Comparison of ENCODE assay signal across 10 cellular contexts in genomic region chr12:57135487-57135886, GRCh38. TPM values are rescaled to one million over a fixed set of nuclear protein-coding genes. Genes with fewer than 3 reads are reported as not detected.
A peak's percentile ranks its signal among the peaks of the same experiment; 100 is the strongest.
DNase-seq lines count a peak whose midpoint lies in the region; ATAC-seq and TF ChIP-seq lines count a peak whose summit lies in the region.
"Had no signal": no experiment of that assay in that cellular context is flagged by ENCODE, and none has a peak within 500 bp of the region (broad histone marks: within the 10 kb centered on the region; RNA-seq: fewer than 3 reads in every experiment).

No MANE protein-coding gene starts in this region.

- no peaks in the 10 kb centered on the region for H3K36me3 Mint-ChIP-seq in activated CD4-positive, alpha-beta T cell treated with anti-CD3 and anti-CD28 coated beads, Interleukin-2, amount 10 ng/mL, durations not matched to agents 24 days and 14 days (ENCODE audit: low read depth)
- H3K36me3 Mint-ChIP-seq: naive thymus-derived CD8-positive, alpha-beta T cell had no signal

- WGBS in smooth muscle cell (ENCODE audit: low lambda C conversion rate): 12% methylated on average over 5 of the region's 5 CpGs

- no peak overlapping the region for H2AFZ ChIP-seq in smooth muscle cell (ENCODE audit: low read depth)

- no peaks in the 10 kb centered on the region for H3K4me1 Mint-ChIP-seq in activated CD4-positive, alpha-beta T cell treated with anti-CD3 and anti-CD28 coated beads, Interleukin-2, amount 10 ng/mL, durations not matched to agents 24 days and 14 days

- peak overlapping the region; percentile 90 to 99 for H3K27ac ChIP-seq in coronary artery
- H3K27ac ChIP-seq in layer of hippocampus (ENCODE audit: low read depth, low read length): peak overlapping the region; percentile 86
- peak overlapping the region; percentile 92 for H3K27ac ChIP-seq in smooth muscle cell (ENCODE audit: low read depth)

- H3K9me3 Mint-ChIP-seq in activated CD4-positive, alpha-beta T cell treated with anti-CD3 and anti-CD28 coated beads, Interleukin-2, amount 10 ng/mL, durations not matched to agents 24 days and 14 days: no peaks in the 10 kb centered on the region
- H3K9me3 Mint-ChIP-seq: naive thymus-derived CD8-positive, alpha-beta T cell had no signal

- H3K27me3 Mint-ChIP-seq in activated CD4-positive, alpha-beta T cell treated with anti-CD3 and anti-CD28 coated beads, Interleukin-2, amount 10 ng/mL, durations not matched to agents 24 days and 14 days: peaks cover 21% of the 10 kb centered on the region

- TF ChIP-seq CTCF in coronary artery (IDR thresholded peaks at IDR 0.05) (no peak), smooth muscle cell (IDR thresholded peaks at IDR 0.05; ENCODE audit: borderline replicate concordance, insufficient read depth, poor library complexity, severe bottlenecking) (no peak)

- H3K9me3 ChIP-seq in smooth muscle cell (replicated peaks; ENCODE audit: low read depth): no peaks in the 10 kb centered on the region

- H3K27ac Mint-ChIP-seq in activated CD4-positive, alpha-beta T cell treated with anti-CD3 and anti-CD28 coated beads, Interleukin-2, amount 10 ng/mL, durations not matched to agents 24 days and 14 days: no peak overlapping the region
- H3K27ac Mint-ChIP-seq: naive thymus-derived CD8-positive, alpha-beta T cell had no signal

- no peaks in the 10 kb centered on the region for H3K36me3 ChIP-seq in smooth muscle cell (ENCODE audit: low read depth)

- no peak for ATAC-seq in HG03196 (IDR thresholded peaks at IDR 0.05; ENCODE audit: unreplicated experiment)
- no peak for ATAC-seq in HG02571 (IDR thresholded peaks at IDR 0.05; ENCODE audit: unreplicated experiment)
- no peak for ATAC-seq in GM21619 (IDR thresholded peaks at IDR 0.05; ENCODE audit: unreplicated experiment)
- ATAC-seq: naive thymus-derived CD8-positive, alpha-beta T cell had no signal

- no peak overlapping the region for H3K9ac ChIP-seq in smooth muscle cell (ENCODE audit: low read depth)

- peaks cover 42% of the 10 kb centered on the region for H3K4me1 ChIP-seq in smooth muscle cell (ENCODE audit: low read depth)

- DNase-seq in HCEC 1CT (peak; percentile 23), coronary artery (ENCODE audit: low spot score) (no peak), smooth muscle cell (lab: John Stamatoyannopoulos, UW; ENCODE audit: unreplicated experiment) (no peak)
- DNase-seq in activated CD4-positive, alpha-beta T cell treated with anti-CD3 and anti-CD28 coated beads, Interleukin-2, amount 10 ng/mL, durations not matched to agents 24 days and 14 days: no peak
- DNase-seq: NCI-H1694 treated with DMSO at 0.1 percent for 48 hours had no signal

- peaks cover 78% of the 10 kb centered on the region for H3K79me2 ChIP-seq in smooth muscle cell (ENCODE audit: low read depth)

- H3F3A ChIP-seq in smooth muscle cell (ENCODE audit: low read depth): peaks cover 9% of the 10 kb centered on the region

- no peak overlapping the region for H3K4me3 Mint-ChIP-seq in activated CD4-positive, alpha-beta T cell treated with anti-CD3 and anti-CD28 coated beads, Interleukin-2, amount 10 ng/mL, durations not matched to agents 24 days and 14 days
- H3K4me3 Mint-ChIP-seq: naive thymus-derived CD8-positive, alpha-beta T cell had no signal

- H3K4me2 ChIP-seq in smooth muscle cell: peak overlapping the region; percentile 27

- intact Hi-C loops in activated CD4-positive, alpha-beta T cell treated with anti-CD3 and anti-CD28 coated beads, Interleukin-2, amount 10 ng/mL, durations not matched to agents 24 days and 14 days (cut with micrococcal nuclease): no loop called here

- H3K4me3 ChIP-seq in coronary artery (peak overlapping the region; percentile 63), smooth muscle cell (no peak overlapping the region)

- H4K20me1 ChIP-seq in smooth muscle cell (ENCODE audit: low read depth): peaks cover 100% of the 10 kb centered on the region

- H3K27me3 ChIP-seq in layer of hippocampus (ENCODE audit: control insufficient read depth, insufficient read depth, low read length) (no peaks in the 10 kb centered on the region), smooth muscle cell (ENCODE audit: low read depth) (no peaks in the 10 kb centered on the region)

RNA-seq across cellular contexts. Expression of gene LRP1, which starts 7.2 kb away (rescaled TPM):
- 80.3 and 95.4 TPM in 2 replicates for total RNA-seq in smooth muscle cell
- polyA plus RNA-seq in smooth muscle cell: 75.3 and 83.1 TPM in 2 replicates
- 0.28 and 0.93 TPM in 2 replicates for total RNA-seq in activated CD4-positive, alpha-beta T cell treated with anti-CD3 and anti-CD28 coated beads, Interleukin-2, amount 10 ng/mL, durations not matched to agents 24 days and 14 days

RNA-seq across cellular contexts. Expression of gene LRP1-AS, which starts 11.9 kb away (rescaled TPM):
- not detected in 2 replicates for total RNA-seq in smooth muscle cell
- not detected in 2 replicates for polyA plus RNA-seq in smooth muscle cell
- not detected in 2 replicates for total RNA-seq in activated CD4-positive, alpha-beta T cell treated with anti-CD3 and anti-CD28 coated beads, Interleukin-2, amount 10 ng/mL, durations not matched to agents 24 days and 14 days
- total RNA-seq: naive thymus-derived CD8-positive, alpha-beta T cell had no signal
- polyA plus RNA-seq: naive thymus-derived CD8-positive, alpha-beta T cell had no signal

RNA-seq across cellular contexts. Expression of gene STAT6, which starts 24.3 kb away (rescaled TPM):
- 39.1 and 56.8 TPM in 2 replicates for total RNA-seq in smooth muscle cell
- polyA plus RNA-seq in smooth muscle cell: 38.7 and 48.5 TPM in 2 replicates
- 304 and 319 TPM in 2 replicates for total RNA-seq in activated CD4-positive, alpha-beta T cell treated with anti-CD3 and anti-CD28 coated beads, Interleukin-2, amount 10 ng/mL, durations not matched to agents 24 days and 14 days

RNA-seq across cellular contexts. Expression of gene NAB2, which starts 46.6 kb away (rescaled TPM):
- total RNA-seq in smooth muscle cell: 57.8 and 58.3 TPM in 2 replicates
- polyA plus RNA-seq in smooth muscle cell: 37.9 and 39.7 TPM in 2 replicates
- 70.5 and 76.7 TPM in 2 replicates for total RNA-seq in activated CD4-positive, alpha-beta T cell treated with anti-CD3 and anti-CD28 coated beads, Interleukin-2, amount 10 ng/mL, durations not matched to agents 24 days and 14 days

RNA-seq across cellular contexts. Expression of gene NEMP1, which starts 56.9 kb away (rescaled TPM):
- total RNA-seq in smooth muscle cell: 8.9 and 12.6 TPM in 2 replicates
- polyA plus RNA-seq in smooth muscle cell: 3.2 and 4.0 TPM in 2 replicates
- total RNA-seq in activated CD4-positive, alpha-beta T cell treated with anti-CD3 and anti-CD28 coated beads, Interleukin-2, amount 10 ng/mL, durations not matched to agents 24 days and 14 days: 77.0 and 80.6 TPM in 2 replicates

Comparison
In these comparisons a context has a peak if more than half of its experiments do, and no peak if none do; other contexts are left out.
1. RNA of gene LRP1, which starts 7.2 kb away (total RNA-seq): 80.3 to 95.4 TPM in smooth muscle cell; 0.28 to 0.93 TPM in activated CD4-positive, alpha-beta T cell treated with anti-CD3 and anti-CD28 coated beads, Interleukin-2, amount 10 ng/mL, durations not matched to agents 24 days and 14 days; every median in the first group is over 10 times any median in the second.
2. Peak in every context shown above with its lines, with median percentiles within 50 percentile points of each other: H3K27ac ChIP-seq.